Comparison of ENCODE assay signal across 10 cellular contexts in genomic region chr3:192850501-192850981, GRCh38.
DNase-seq lines count a peak whose midpoint lies in the region; ATAC-seq and TF ChIP-seq lines count a peak whose summit lies in the region.
"Had no signal": no experiment of that assay in that cellular context is flagged by ENCODE, and none has a peak within 500 bp of the region (broad histone marks: within the 10 kb centered on the region; RNA-seq: fewer than 3 reads in every experiment).

No MANE protein-coding gene starts in this region.

- no peak overlapping the region for H3K27ac Mint-ChIP-seq in endothelial cell (ENCODE audit: unreplicated experiment)
- H3K27ac Mint-ChIP-seq: activated naive CD8-positive, alpha-beta T cell had no signal

- WGBS in mesodermal cell (ENCODE audit: insufficient coverage in 2 of 2), 2 experiments, result 90 to 93% methylated on average over 9 to 10 of the region's 11 CpGs
- WGBS in testis, 2 donors, result 86 to 91% methylated on average over 11 of the region's 11 CpGs

- H3K27me3 ChIP-seq in testis, result no peaks in the 10 kb centered on the region

- peak; percentile 43 for DNase-seq in AG10803 (ENCODE audit: low read depth)
- DNase-seq in GM20000 (ENCODE audit: low spot score), result peak; percentile 46
- peak; percentile 63 for DNase-seq in activated CD8-positive, alpha-beta memory T cell treated with anti-CD3 and anti-CD28 coated beads, Interleukin-2, amount 50 U/mL, for 48 hours
- no peak for DNase-seq in NCI-H146 (lab: John Stamatoyannopoulos, UW)
- no peak for DNase-seq in endothelial cell (ENCODE audit: low spot score)
- no peak for DNase-seq in testis

- TF ChIP-seq POLR2A in testis (IDR thresholded peaks at IDR 0.05), result no peak

- H3K36me3 ChIP-seq in mesodermal cell (ENCODE audit: control insufficient read depth, insufficient read depth, low read length) (no peaks in the 10 kb centered on the region), testis (ENCODE audit: low read depth, missing control alignments) (no peaks in the 10 kb centered on the region)

- no peaks in the 10 kb centered on the region for H3K36me3 Mint-ChIP-seq in endothelial cell (ENCODE audit: low read depth, unreplicated experiment)
- H3K36me3 Mint-ChIP-seq: activated naive CD8-positive, alpha-beta T cell had no signal

- no peak overlapping the region for H3K4me3 ChIP-seq in AG10803 (ENCODE audit: low read length)
- H3K4me3 ChIP-seq in mesodermal cell (ENCODE audit: extremely low read depth, insufficient read depth, low read length, poor library complexity, severe bottlenecking), result no peak overlapping the region
- no peak overlapping the region for H3K4me3 ChIP-seq in testis

- no peak overlapping the region for H3K4me3 Mint-ChIP-seq in endothelial cell (ENCODE audit: unreplicated experiment)
- H3K4me3 Mint-ChIP-seq: activated naive CD8-positive, alpha-beta T cell had no signal

- peak; percentile 82 for ATAC-seq in HG03565 (IDR thresholded peaks at IDR 0.05; ENCODE audit: unreplicated experiment)

- intact Hi-C loops in testis (cut with DNase I; ENCODE audit: low total_unique reads), result no loop called here

- H3K27ac ChIP-seq in mesodermal cell (ENCODE audit: low read depth, low read length, severe bottlenecking) (peak overlapping the region; percentile 50), testis (no peak overlapping the region)
- H3K27ac ChIP-seq: parathyroid adenoma had no signal

- TF ChIP-seq CTCF in AG10803 (conservative IDR thresholded peaks at IDR 0.05; ENCODE audit: low read length), result no peak
- no peak for TF ChIP-seq CTCF in GM20000 (IDR thresholded peaks at IDR 0.05; ENCODE audit: extremely low read depth, missing control alignments)
- no peak for TF ChIP-seq CTCF in endothelial cell (IDR thresholded peaks at IDR 0.05; ENCODE audit: unreplicated experiment)
- no peak for TF ChIP-seq CTCF in testis (IDR thresholded peaks at IDR 0.05)

- H3K9me3 Mint-ChIP-seq in endothelial cell (ENCODE audit: unreplicated experiment), result no peaks in the 10 kb centered on the region

- H3K4me1 Mint-ChIP-seq in endothelial cell (ENCODE audit: unreplicated experiment), result no peaks in the 10 kb centered on the region

- H3K9me3 ChIP-seq in mesodermal cell (ENCODE audit: control insufficient read depth, low read length) (peaks cover 10% of the 10 kb centered on the region), testis (no peaks in the 10 kb centered on the region)

- no peaks in the 10 kb centered on the region for H3K27me3 Mint-ChIP-seq in endothelial cell (ENCODE audit: unreplicated experiment)
- H3K27me3 Mint-ChIP-seq: activated naive CD8-positive, alpha-beta T cell had no signal

- no peaks in the 10 kb centered on the region for H3K4me1 ChIP-seq in mesodermal cell (ENCODE audit: control insufficient read depth, insufficient read depth, low read length, poor library complexity, severe bottlenecking)
- H3K4me1 ChIP-seq in testis, result peaks cover 6% of the 10 kb centered on the region
- H3K4me1 ChIP-seq: parathyroid adenoma had no signal

Comparison
In these comparisons a context has a peak if more than half of its experiments do, and no peak if none do; other contexts are left out.
1. DNase-seq: peak in AG10803 (single experiment), GM20000 (single experiment) and activated CD8-positive, alpha-beta memory T cell treated with anti-CD3 and anti-CD28 coated beads, Interleukin-2, amount 50 U/mL, for 48 hours (single experiment); none in NCI-H146 (single experiment), endothelial cell (single experiment) and testis (single experiment).